ENCODE assay signal across 9 cellular contexts in the genomic region with DNA sequence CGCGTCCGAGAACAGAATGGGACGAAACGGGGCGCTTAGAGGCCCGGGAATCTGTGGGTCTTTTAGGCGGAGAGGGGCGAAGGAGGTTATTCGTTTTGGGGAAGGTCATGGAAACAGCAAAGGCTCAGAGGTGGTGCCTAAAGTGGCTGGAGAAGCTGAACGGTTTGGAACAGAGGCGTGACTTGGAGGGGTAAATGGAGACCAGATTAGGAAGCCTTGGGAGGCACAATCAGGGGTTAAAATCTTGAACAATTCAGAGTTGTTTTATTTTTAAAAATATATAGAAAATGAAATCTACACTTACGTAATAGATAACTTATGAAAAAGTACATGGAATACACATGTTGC. TPM values are rescaled to one million over a fixed set of nuclear protein-coding genes. Genes with fewer than 3 reads are reported as not detected.
DNase-seq lines count a peak whose midpoint lies in the region; TF ChIP-seq lines count a peak whose summit lies in the region.
"Had no signal": no experiment of that assay in that cellular context is flagged by ENCODE, and none has a peak within 500 bp of the region (broad histone marks: within the 10 kb centered on the region; RNA-seq: fewer than 3 reads in every experiment).

No MANE protein-coding gene starts in this region.

- H3K4me3 ChIP-seq in astrocyte of the cerebellum (ENCODE audit: low read depth, low read length) = peak overlapping the region; percentile 33
- H3K4me3 ChIP-seq in iPS-20b (ENCODE audit: low read length) = peak overlapping the region; percentile 69
- H3K4me3 ChIP-seq in skin epidermis = peak overlapping the region; percentile 18 to 55 (median 28)
- H3K4me3 ChIP-seq in Karpas-422 (ENCODE audit: low read length) = no peak overlapping the region

- no peaks in the 10 kb centered on the region for H3K9me2 ChIP-seq in Karpas-422 (replicated peaks; ENCODE audit: insufficient read depth, low read length)

- peaks cover 39% of the 10 kb centered on the region for H3K27me3 Mint-ChIP-seq in HFFc6 (ENCODE audit: insufficient read depth)

- H3K4me2 ChIP-seq in Karpas-422 (ENCODE audit: low read depth, low read length, poor library complexity, severe bottlenecking) = no peak overlapping the region

- H3K9me3 Mint-ChIP-seq in HFFc6 = peaks cover under 1% of the 10 kb centered on the region; the same call in 1 of the 2 replicates
- H3K9me3 Mint-ChIP-seq: activated naive CD4-positive, alpha-beta T cell treated with anti-CD3 and anti-CD28 coated beads, Interleukin-2, amount 50 U/mL, for 72 hours had no signal

- TF ChIP-seq CTCF in HFFc6 (IDR thresholded peaks at IDR 0.05) = no peak
- TF ChIP-seq CTCF in astrocyte of the cerebellum (IDR thresholded peaks at IDR 0.05; ENCODE audit: low read depth, low read length, missing control alignments) = no peak

- H3K27me3 ChIP-seq in iPS-20b (ENCODE audit: insufficient read depth, low read length) (peaks cover 29% of the 10 kb centered on the region; the same call in 1 of the 2 replicates), Karpas-422 (ENCODE audit: low read length) (no peaks in the 10 kb centered on the region)

- no peaks in the 10 kb centered on the region for H4K20me1 ChIP-seq in Karpas-422 (ENCODE audit: insufficient read depth, low read depth, low read length)

- no peak for DNase-seq in HFFc6
- no peak for DNase-seq in astrocyte of the cerebellum (ENCODE audit: low read depth)
- DNase-seq in anterior cingulate cortex (lab: John Stamatoyannopoulos, UW) = no peak
- DNase-seq in Karpas-422 = no peak
- DNase-seq in erythroblast (lab: John Stamatoyannopoulos, UW) = no peak
- no peak for DNase-seq in effector CD8-positive, alpha-beta T cell (lab: John Stamatoyannopoulos, UW)

- no peak overlapping the region for H3K27ac Mint-ChIP-seq in HFFc6
- H3K27ac Mint-ChIP-seq: activated naive CD4-positive, alpha-beta T cell treated with anti-CD3 and anti-CD28 coated beads, Interleukin-2, amount 50 U/mL, for 72 hours had no signal

- H3K4me1 Mint-ChIP-seq in HFFc6 (ENCODE audit: low read depth) = peaks cover 5% of the 10 kb centered on the region; the same call in 1 of the 2 replicates

- H3K79me2 ChIP-seq in Karpas-422 (ENCODE audit: low read length) = no peaks in the 10 kb centered on the region

- peak overlapping the region; percentile 59 for H3K4me3 Mint-ChIP-seq in HFFc6

- no peak for TF ChIP-seq POLR2A in erythroblast (IDR thresholded peaks at IDR 0.05; ENCODE audit: low read length)

- H3K9me3 ChIP-seq in iPS-20b (ENCODE audit: insufficient read depth, low read depth, low read length) (peaks cover 10% of the 10 kb centered on the region), Karpas-422 (ENCODE audit: low read length) (no peaks in the 10 kb centered on the region)

- H3K27ac ChIP-seq in iPS-20b (ENCODE audit: low read length) = no peak overlapping the region
- H3K27ac ChIP-seq in skin epidermis = peak overlapping the region in 9 of 21 experiments; percentile 19 to 66 (median 59)
- H3K27ac ChIP-seq in Karpas-422 (ENCODE audit: low read length) = no peak overlapping the region

- in situ Hi-C loops in astrocyte of the cerebellum (cut with HindIII; ENCODE audit: low sequenced_read_pairs) = no loop called here

- peaks cover 28% of the 10 kb centered on the region for H3K4me1 ChIP-seq in iPS-20b (ENCODE audit: insufficient read depth, low read length)
- no peaks in the 10 kb centered on the region for H3K4me1 ChIP-seq in Karpas-422 (ENCODE audit: low read length)

- no peaks in the 10 kb centered on the region for H3K36me3 ChIP-seq in iPS-20b (ENCODE audit: insufficient read depth, low read depth, low read length)
- H3K36me3 ChIP-seq in Karpas-422 (ENCODE audit: insufficient read depth, low read length) = no peaks in the 10 kb centered on the region

- peak overlapping the region; percentile 68; the same call in 1 of the 2 replicates for H3K9ac ChIP-seq in iPS-20b (ENCODE audit: low read depth, low read length)
- H3K9ac ChIP-seq in Karpas-422 (ENCODE audit: low read length) = no peak overlapping the region

- H2AFZ ChIP-seq in Karpas-422 (ENCODE audit: low read length) = no peak overlapping the region

- H3K36me3 Mint-ChIP-seq in HFFc6 (ENCODE audit: low read depth) = no peaks in the 10 kb centered on the region; the same call in 1 of the 2 replicates
- H3K36me3 Mint-ChIP-seq: activated naive CD4-positive, alpha-beta T cell treated with anti-CD3 and anti-CD28 coated beads, Interleukin-2, amount 50 U/mL, for 72 hours had no signal

RNA-seq across cellular contexts. Expression of gene PLAAT5, which starts 0.2 kb away (rescaled TPM):
- not detected for total RNA-seq in HFFc6 (2021; fragmentation: NEBNext Ultra II Directional; extraction: Animal tissue kit (Norgen Biotek cat#: 25700))
- total RNA-seq in Karpas-422 (2014; rRNA removed; shearing (Covaris generic); ENCODE audit: low replicate concordance) = not detected in 2 replicates
- total RNA-seq: activated naive CD4-positive, alpha-beta T cell treated with anti-CD3 and anti-CD28 coated beads, Interleukin-2, amount 50 U/mL, for 72 hours had no signal

RNA-seq across cellular contexts. Expression of gene LGALS12, which starts 14.7 kb away (rescaled TPM):
- total RNA-seq in HFFc6 (2021; fragmentation: NEBNext Ultra II Directional; extraction: Animal tissue kit (Norgen Biotek cat#: 25700)) = not detected
- total RNA-seq in Karpas-422 (2014; rRNA removed; shearing (Covaris generic); ENCODE audit: low replicate concordance) = not detected in 2 replicates
- total RNA-seq: activated naive CD4-positive, alpha-beta T cell treated with anti-CD3 and anti-CD28 coated beads, Interleukin-2, amount 50 U/mL, for 72 hours had no signal

RNA-seq across cellular contexts. Expression of gene PLAAT4, which starts 45.4 kb away (rescaled TPM):
- 1 to 10 TPM in 1 of 6 experiments, under 1 TPM in 4, not detected in 1; 0.43 to 1.9 (median 0.82) TPM for total RNA-seq in HFFc6 (2021; fragmentation: NEBNext Ultra II Directional; extraction: Animal tissue kit (Norgen Biotek cat#: 25700))
- not detected in 2 replicates for total RNA-seq in Karpas-422 (2014; rRNA removed; shearing (Covaris generic); ENCODE audit: low replicate concordance)
